1 cellular context compared by ENCODE assay signal in genomic region chr1:77413541-77414335, GRCh38.
TF ChIP-seq lines count a peak whose summit lies in the region.

No MANE protein-coding gene starts in this region.

TF ChIP-seq in GM12878, 131 proteins besides CTCF, POLR2A, EP300 and RAD21 (continued from another document):
- TF ChIP-seq PKNOX1 (IDR thresholded peaks at IDR 0.05) = peak; percentile 41; the same call in 1 of the 2 replicates
- no peak for TF ChIP-seq RFX5 (IDR thresholded peaks at IDR 0.05; ENCODE audit: low read depth, low read length)
- TF ChIP-seq POU2F2 (IDR thresholded peaks at IDR 0.05; ENCODE audit: borderline replicate concordance, low read depth, low read length) = peak; percentile 83; the same call in 2 of the 3 replicates
- TF ChIP-seq MEF2A (IDR thresholded peaks at IDR 0.05; ENCODE audit: insufficient read depth, low read depth, low read length) = peak; percentile 63; the same call in 1 of the 2 replicates
- TF ChIP-seq NFIC (IDR thresholded peaks at IDR 0.05; ENCODE audit: low read depth, low read length) = peak; percentile 58; the same call in 1 of the 2 replicates
- TF ChIP-seq MYC (IDR thresholded peaks at IDR 0.05; ENCODE audit: insufficient read depth, insufficient read length, insufficient replicate concordance, low read length, severe bottlenecking) = no peak
- peak; percentile 23; the same call in 1 of the 2 replicates for TF ChIP-seq IKZF1 (conservative IDR thresholded peaks at IDR 0.05)
- no peak for TF ChIP-seq SMC3 (IDR thresholded peaks at IDR 0.05; ENCODE audit: borderline replicate concordance, low read length)
- TF ChIP-seq MEF2B (IDR thresholded peaks at IDR 0.05; ENCODE audit: partially characterized antibody, poor library complexity, severe bottlenecking) = peak; percentile 42
- peak; percentile 38; the same call in 1 of the 2 replicates for TF ChIP-seq EED (IDR thresholded peaks at IDR 0.05; ENCODE audit: low read depth)
